ENCODE assay signal across 10 cellular contexts in genomic region chr12:118358607-118359540, GRCh38. TPM values are rescaled to one million over a fixed set of nuclear protein-coding genes. Genes with fewer than 3 reads are reported as not detected.
DNase-seq lines count a peak whose midpoint lies in the region; ATAC-seq and TF ChIP-seq lines count a peak whose summit lies in the region.
"Had no signal": no experiment of that assay in that cellular context is flagged by ENCODE, and none has a peak within 500 bp of the region (broad histone marks: within the 10 kb centered on the region; RNA-seq: fewer than 3 reads in every experiment).

No MANE protein-coding gene starts in this region.

- H3K36me3 ChIP-seq in Caco-2 (ENCODE audit: control insufficient read depth, insufficient read depth, low read length) (no peaks in the 10 kb centered on the region), IMR-90 (ENCODE audit: control insufficient read depth, insufficient read depth, low read length) (0 out of 2 replicates have a peak, but pooled peaks cover 3% of the 10 kb centered on the region)

- H3K4me1 Mint-ChIP-seq in Caco-2 (ENCODE audit: low read depth, unreplicated experiment) = peaks cover 17% of the 10 kb centered on the region
- peaks cover 37% of the 10 kb centered on the region for H3K4me1 Mint-ChIP-seq in activated CD4-positive, alpha-beta memory T cell treated with anti-CD3 and anti-CD28 coated beads, Interleukin-2, amount 10 ng/mL, durations not matched to agents 7 days and 5 days

- H2BK15ac ChIP-seq in IMR-90 (ENCODE audit: low read depth, low read length) = peak overlapping the region; percentile 2; the same call in 1 of the 3 replicates

- TF ChIP-seq RAD21 in IMR-90 (IDR thresholded peaks at IDR 0.05; ENCODE audit: low read length) = no peak

- H3K9ac ChIP-seq in IMR-90 (ENCODE audit: low read depth, low read length) = no peak overlapping the region; the same call in 1 of the 2 replicates

- no peak overlapping the region for H2AK5ac ChIP-seq in IMR-90 (ENCODE audit: low read depth, low read length)

- peak overlapping the region; percentile 89 for H2BK5ac ChIP-seq in IMR-90 (ENCODE audit: low read depth, low read length, poor library complexity, severe bottlenecking)

- peak overlapping the region in 1 of 2 experiments; percentile 66; a peak in 2 of 4 replicates for H4K8ac ChIP-seq in IMR-90 (ENCODE audit: low read depth in 2 of 2, low read length in 2 of 2)

- H3K9me3 Mint-ChIP-seq in Caco-2 (ENCODE audit: unreplicated experiment) = no peaks in the 10 kb centered on the region
- peaks cover 4% of the 10 kb centered on the region for H3K9me3 Mint-ChIP-seq in activated CD4-positive, alpha-beta memory T cell treated with anti-CD3 and anti-CD28 coated beads, Interleukin-2, amount 10 ng/mL, durations not matched to agents 7 days and 5 days

- peak overlapping the region; percentile 74 for H2BK120ac ChIP-seq in IMR-90 (ENCODE audit: low read depth, low read length)

- H3K23ac ChIP-seq in IMR-90 (ENCODE audit: low read depth, low read length) = peak overlapping the region; percentile 97; the same call in 1 of the 2 replicates

- H3K4me2 ChIP-seq in IMR-90 (ENCODE audit: low read depth, low read length) = peak overlapping the region; percentile 93

- intact Hi-C loops in Caco-2 (cut with micrococcal nuclease; ENCODE audit: unreplicated experiment) = no loop called here
- intact Hi-C loops in IMR-90 (cut with micrococcal nuclease) = loop anchor here (1.0 to 2.0 kb wide), 2 partner anchors 8 to 52 kb away; no protein-coding TSS in a partner anchor

- no peak overlapping the region for H2AFZ ChIP-seq in IMR-90 (replicated peaks; ENCODE audit: low read length, poor library complexity)

- H3K9me3 ChIP-seq in Caco-2 = no peaks in the 10 kb centered on the region
- no peaks in the 10 kb centered on the region for H3K9me3 ChIP-seq in IMR-90 (ENCODE audit: control insufficient read depth, insufficient read depth, low read length)
- no peaks in the 10 kb centered on the region for H3K9me3 ChIP-seq in mononuclear cell (ENCODE audit: low read depth, low read length)

- no CpG with 5 or more reads among the region's 8 CpGs for whole genome bisulfite sequencing in IMR-90 (ENCODE audit: extremely low coverage in 2 of 2, insufficient read length in 1 of 2), 2 experiments

- H4K91ac ChIP-seq in IMR-90 (ENCODE audit: insufficient read depth, low read depth, low read length) = 0 out of 2 replicates have a peak overlapping the region, but pooled peaks have one; percentile 12

- peaks cover 17 to 53% of the 10 kb centered on the region in 2 experiments for H3K79me1 ChIP-seq in IMR-90 (ENCODE audit: low read depth in 1 of 2, low read length in 2 of 2)

- peak overlapping the region; percentile 45; the same call in 1 of the 2 replicates for H3K27ac ChIP-seq in IMR-90 (ENCODE audit: insufficient read depth, low read length)
- H3K27ac ChIP-seq in foreskin keratinocyte = no peak overlapping the region
- H3K27ac ChIP-seq: SJSA1 had no signal

- peak overlapping the region; percentile 39; the same call in 1 of the 2 replicates for H4K5ac ChIP-seq in IMR-90 (ENCODE audit: low read depth, low read length)

- ATAC-seq in IMR-90 (ENCODE audit: low read depth) (no peak), HG03520 (IDR thresholded peaks at IDR 0.05; ENCODE audit: unreplicated experiment) (no peak), GM21825 (IDR thresholded peaks at IDR 0.05; ENCODE audit: unreplicated experiment) (no peak), foreskin keratinocyte (no peak)

- no peaks in the 10 kb centered on the region for H3K36me3 Mint-ChIP-seq in Caco-2 (ENCODE audit: insufficient read depth, unreplicated experiment)
- peaks cover 20% of the 10 kb centered on the region for H3K36me3 Mint-ChIP-seq in activated CD4-positive, alpha-beta memory T cell treated with anti-CD3 and anti-CD28 coated beads, Interleukin-2, amount 10 ng/mL, durations not matched to agents 7 days and 5 days (ENCODE audit: low read depth)

- POLR2A ChIA-PET in Caco-2 (lab: Charles Lee) (no interaction called here), IMR-90 (lab: Charles Lee; ENCODE audit: unreplicated experiment) (no interaction called here)
- POLR2A ChIA-PET in activated CD4-positive, alpha-beta memory T cell treated with anti-CD3 and anti-CD28 coated beads, Interleukin-2, amount 10 ng/mL, durations not matched to agents 7 days and 5 days (lab: Charles Lee) = interaction anchor here (0.8 to 5.3 kb wide), 12 partner anchors 11 to 298 kb away, joined by 3 to 106 read pairs (median 5); partner anchors contain the start of genes PEBP1, SUDS3, TAOK3 and WSB2

- no peak for TF ChIP-seq CTCF in Caco-2 (IDR thresholded peaks at IDR 0.05; ENCODE audit: insufficient read depth in 1 of 2, low read depth in 1 of 2, low read length in 1 of 2, severe bottlenecking in 1 of 2, unreplicated experiment in 1 of 2)
- no peak for TF ChIP-seq CTCF in IMR-90 (conservative IDR thresholded peaks at IDR 0.05; ENCODE audit: low read depth, low read length)
- TF ChIP-seq CTCF in foreskin keratinocyte (conservative IDR thresholded peaks at IDR 0.05) = no peak

- H4K20me1 ChIP-seq in IMR-90 (ENCODE audit: insufficient read depth, low read length) = peaks cover 4% of the 10 kb centered on the region; the same call in 1 of the 2 replicates

- peak overlapping the region; percentile 87 for H2BK20ac ChIP-seq in IMR-90 (ENCODE audit: low read depth, low read length)

- peak overlapping the region; percentile 73 for H3K4ac ChIP-seq in IMR-90 (ENCODE audit: low read depth, low read length)

- H3K27me3 ChIP-seq in Caco-2 (replicated peaks; ENCODE audit: control insufficient read depth, insufficient read depth, low read length) = no peaks in the 10 kb centered on the region
- no peaks in the 10 kb centered on the region for H3K27me3 ChIP-seq in IMR-90 (ENCODE audit: control insufficient read depth, insufficient read depth, low read length)
- H3K27me3 ChIP-seq in mononuclear cell (ENCODE audit: insufficient read depth, low read length) = no peaks in the 10 kb centered on the region
- H3K27me3 ChIP-seq in foreskin keratinocyte = no peaks in the 10 kb centered on the region
- H3K27me3 ChIP-seq: SJSA1 had no signal

- DNase-seq in Caco-2 (no peak), IMR-90 (no peak), foreskin keratinocyte (no peak), NCI-H1092 treated with DMSO at 0.1 percent for 48 hours (lab: John Stamatoyannopoulos, UW) (no peak)
- DNase-seq in activated CD4-positive, alpha-beta memory T cell treated with anti-CD3 and anti-CD28 coated beads, Interleukin-2, amount 10 ng/mL, durations not matched to agents 7 days and 5 days = no peak

- BruUV-seq in Caco-2 (replicated peaks; lab: Mats Ljungman, UMichigan) = no TSS peak
- BruUV-seq in IMR-90 (replicated peaks; lab: Mats Ljungman, UMichigan) = no TSS peak

- H3K18ac ChIP-seq in IMR-90 (ENCODE audit: low read depth, low read length) = peak overlapping the region; percentile 92

- H3K4me1 ChIP-seq in Caco-2 (peaks cover 22% of the 10 kb centered on the region), IMR-90 (ENCODE audit: control insufficient read depth, insufficient read depth, low read length) (peaks cover 8% of the 10 kb centered on the region), mononuclear cell (ENCODE audit: insufficient read depth, low read length) (peaks cover 67% of the 10 kb centered on the region), foreskin keratinocyte (peaks cover 34% of the 10 kb centered on the region)

- CTCF ChIA-PET in Caco-2 (lab: Charles Lee) (interaction anchor here (1.9 kb wide), 1 partner anchor 17 kb away, joined by 7 read pairs; the partner anchor contains the start of gene SUDS3), IMR-90 (lab: Yijun Ruan, JAX) (interaction anchor here (0.6 to 1.4 kb wide), 5 partner anchors 18 to 59 kb away, joined by 3 to 6 read pairs (median 3); partner anchors contain the start of gene SUDS3)
- CTCF ChIA-PET in activated CD4-positive, alpha-beta memory T cell treated with anti-CD3 and anti-CD28 coated beads, Interleukin-2, amount 10 ng/mL, durations not matched to agents 7 days and 5 days (lab: Charles Lee) = interaction anchor here (0.5 to 6.7 kb wide), 12 partner anchors 10 to 238 kb away, joined by 3 to 138 read pairs (median 4); partner anchors contain the start of genes PEBP1, SUDS3 and TAOK3

- dilution Hi-C loops in IMR-90 (cut with HindIII; ENCODE audit: low sequenced_read_pairs, unreplicated experiment) = no loop called here

- no peak overlapping the region for H2AK9ac ChIP-seq in IMR-90 (replicated peaks; ENCODE audit: low read depth, low read length, poor library complexity)

- peak overlapping the region; percentile 88; the same call in 1 of the 2 replicates for H3K56ac ChIP-seq in IMR-90 (ENCODE audit: extremely low read depth, insufficient read depth, low read length)

- peak overlapping the region; percentile 64 for H3K14ac ChIP-seq in IMR-90 (replicated peaks; ENCODE audit: low read depth, low read length)

- peaks cover 9% of the 10 kb centered on the region for H3K9me1 ChIP-seq in IMR-90 (ENCODE audit: insufficient read depth, low read length)

- H3K4me3 Mint-ChIP-seq in Caco-2 (ENCODE audit: unreplicated experiment) = peak overlapping the region; percentile 58
- peak overlapping the region; percentile 95 for H3K4me3 Mint-ChIP-seq in activated CD4-positive, alpha-beta memory T cell treated with anti-CD3 and anti-CD28 coated beads, Interleukin-2, amount 10 ng/mL, durations not matched to agents 7 days and 5 days

- no peak overlapping the region for H3K27ac Mint-ChIP-seq in Caco-2 (ENCODE audit: unreplicated experiment)
- peak overlapping the region; percentile 78 for H3K27ac Mint-ChIP-seq in activated CD4-positive, alpha-beta memory T cell treated with anti-CD3 and anti-CD28 coated beads, Interleukin-2, amount 10 ng/mL, durations not matched to agents 7 days and 5 days

- H3K27me3 Mint-ChIP-seq in Caco-2 (ENCODE audit: insufficient read depth, unreplicated experiment) = no peaks in the 10 kb centered on the region
- H3K27me3 Mint-ChIP-seq in activated CD4-positive, alpha-beta memory T cell treated with anti-CD3 and anti-CD28 coated beads, Interleukin-2, amount 10 ng/mL, durations not matched to agents 7 days and 5 days = no peaks in the 10 kb centered on the region

- TF ChIP-seq POLR2A in IMR-90 (IDR thresholded peaks at IDR 0.05; ENCODE audit: low read depth, low read length) = no peak

- no peak overlapping the region for H3K4me3 ChIP-seq in Caco-2 (ENCODE audit: low read depth, low read length)
- H3K4me3 ChIP-seq in IMR-90 (ENCODE audit: insufficient read depth, low read depth, low read length) = 0 out of 2 replicates have a peak overlapping the region, but pooled peaks have one; percentile 23
- peak overlapping the region; percentile 38 for H3K4me3 ChIP-seq in mononuclear cell (ENCODE audit: low read length)
- H3K4me3 ChIP-seq: coronary artery, SJSA1 had no signal

- in situ Hi-C loops in IMR-90 (cut with MboI; ENCODE audit: low sequenced_read_pairs) = loop anchor here (25.0 kb wide), 1 partner anchor 1753 kb away; the partner anchor contains the start of gene RAB35

RNA-seq across cellular contexts. Expression of gene TAOK3, which starts 13.8 kb away (rescaled TPM):
- total RNA-seq in Caco-2 (2022) = 16.5 and 17.7 TPM in 2 replicates
- total RNA-seq in IMR-90 (2012; rRNA removed) = 53.0 and 54.5 TPM in 2 replicates
- polyA plus RNA-seq in IMR-90 (2012; rRNA removed) = 26.3 TPM in 2 replicates
- 10.3 and 27.2 TPM in 2 replicates for polyA plus RNA-seq in IMR-90 (2012; cell fraction: cytosol; rRNA removed)
- polyA plus RNA-seq in IMR-90 (2012; cell fraction: nucleus; rRNA removed; ENCODE audit: low replicate concordance) = 16.1 and 62.4 TPM in 2 replicates
- total RNA-seq in activated CD4-positive, alpha-beta memory T cell treated with anti-CD3 and anti-CD28 coated beads, Interleukin-2, amount 10 ng/mL, durations not matched to agents 7 days and 5 days = 10 to 100 TPM; 61.9 to 65.5 TPM
- 58.6 TPM for total RNA-seq in mononuclear cell
- total RNA-seq in foreskin keratinocyte = 30.4 and 31.7 TPM in 2 replicates
- 8.7 and 10.4 TPM in 2 replicates for polyA plus RNA-seq in foreskin keratinocyte

RNA-seq across cellular contexts. Expression of gene SUDS3, which starts 17.5 kb away (rescaled TPM):
- total RNA-seq in Caco-2 (2022) = 39.1 and 42.8 TPM in 2 replicates
- 13.8 and 23.9 TPM in 2 replicates for total RNA-seq in IMR-90 (2012; rRNA removed)
- 10.7 and 13.4 TPM in 2 replicates for polyA plus RNA-seq in IMR-90 (2012; rRNA removed)
- 3.8 and 4.8 TPM in 2 replicates for polyA plus RNA-seq in IMR-90 (2012; cell fraction: cytosol; rRNA removed)
- polyA plus RNA-seq in IMR-90 (2012; cell fraction: nucleus; rRNA removed; ENCODE audit: low replicate concordance) = 9.8 and 36.2 TPM in 2 replicates
- 10 to 100 TPM; 27.8 to 28.6 TPM for total RNA-seq in activated CD4-positive, alpha-beta memory T cell treated with anti-CD3 and anti-CD28 coated beads, Interleukin-2, amount 10 ng/mL, durations not matched to agents 7 days and 5 days
- 33.2 TPM for total RNA-seq in mononuclear cell
- total RNA-seq in foreskin keratinocyte = 32.7 and 32.8 TPM in 2 replicates
- polyA plus RNA-seq in foreskin keratinocyte = 9.9 and 11.4 TPM in 2 replicates
